18 cellular contexts compared by ENCODE assay signal in genomic region chr1:155057788-155058211, GRCh38. TPM values are rescaled to one million over a fixed set of nuclear protein-coding genes. Genes with fewer than 3 reads are reported as not detected.
A peak's percentile ranks its signal among the peaks of the same experiment; 100 is the strongest.
DNase-seq lines count a peak whose midpoint lies in the region; ATAC-seq and TF ChIP-seq lines count a peak whose summit lies in the region.
"Had no signal": no experiment of that assay in that cellular context is flagged by ENCODE, and none has a peak within 500 bp of the region (broad histone marks: within the 10 kb centered on the region; RNA-seq: fewer than 3 reads in every experiment).

No MANE protein-coding gene starts in this region.

- DNase-seq in A673 (ENCODE audit: low spot score): no peak
- no peak for DNase-seq in HCT116 (ENCODE audit: low read depth, low spot score)
- no peak for DNase-seq in choroid plexus epithelial cell (ENCODE audit: low read depth)
- no peak for DNase-seq in glomerular visceral epithelial cell (ENCODE audit: extremely low spot score)
- no peak for DNase-seq in stimulated activated CD4-positive, alpha-beta T cell treated with anti-CD3 and anti-CD28 coated beads, Interleukin-1b, Interleukin-23, amount 100 ng/mL, for 48 hours
- DNase-seq: ACHN; activated CD4-positive, alpha-beta T cell treated with anti-CD3 and anti-CD28 coated beads, Interleukin-2, amount 10 ng/mL, durations not matched to agents 7 days and 5 days; activated CD8-positive, alpha-beta memory T cell treated with anti-CD3 and anti-CD28 coated beads, Interleukin-2, amount 50 U/mL, for 48 hours; anterior cingulate cortex; CD8-positive, alpha-beta T cell; colonic mucosa; DMS79 treated with DMSO at 0.1 percent for 48 hours; Kasumi-1; left ventricle myocardium superior; NCI-H2227 treated with DMSO at 0.1 percent for 48 hours; sigmoid colon had no signal

- H3K4me3 ChIP-seq in A673 (ENCODE audit: low read depth, low read length, poor library complexity, severe bottlenecking): no peak overlapping the region
- H3K4me3 ChIP-seq in HCT116 (replicated peaks in 1 of 2; ENCODE audit: low read depth in 1 of 2, low read length in 2 of 2): no peak overlapping the region
- no peak overlapping the region for H3K4me3 ChIP-seq in choroid plexus epithelial cell (ENCODE audit: low read depth, low read length)
- H3K4me3 ChIP-seq: colonic mucosa, sigmoid colon had no signal

- no peak for TF ChIP-seq RAD21 in HCT116 (IDR thresholded peaks at IDR 0.05; ENCODE audit: low read depth)

- no peak for TF ChIP-seq POLR2A in HCT116 (IDR thresholded peaks at IDR 0.05; ENCODE audit: borderline replicate concordance, extremely low read depth, insufficient read depth, insufficient read length)

- H3K9me2 ChIP-seq in HCT116 (ENCODE audit: insufficient read depth): no peaks in the 10 kb centered on the region

- TF ChIP-seq CTCF in A673 (conservative IDR thresholded peaks at IDR 0.05; ENCODE audit: low read depth, low read length) (0 out of 2 replicates have a peak, but pooled peaks have one; percentile 14), HCT116 (IDR thresholded peaks at IDR 0.05 in 2 of 3, conservative IDR thresholded peaks at IDR 0.05 in 1 of 3; ENCODE audit: borderline replicate concordance in 1 of 3, insufficient read depth in 1 of 3, low read depth in 2 of 3, low read length in 2 of 3) (peak in 2 of 3 experiments; percentile 39 to 55; a peak in 4 of 6 replicates), choroid plexus epithelial cell (conservative IDR thresholded peaks at IDR 0.05; ENCODE audit: low read depth, low read length) (peak; percentile 27)

- intact Hi-C loops in A673 (cut with micrococcal nuclease; ENCODE audit: unreplicated experiment) (no loop called here), HCT116 (cut with micrococcal nuclease) (no loop called here)

- peaks cover 23% of the 10 kb centered on the region; the same call in 1 of the 2 replicates for H3K79me2 ChIP-seq in HCT116 (ENCODE audit: insufficient read depth, low read length)

- no peaks in the 10 kb centered on the region for H3K27me3 ChIP-seq in A673 (replicated peaks; ENCODE audit: insufficient read depth, low read depth, low read length, poor library complexity)
- H3K27me3 ChIP-seq in HCT116 (ENCODE audit: insufficient read depth, low read length): no peaks in the 10 kb centered on the region
- H3K27me3 ChIP-seq: colonic mucosa had no signal

- H3K9me3 ChIP-seq in A673 (ENCODE audit: low read depth, low read length, poor library complexity, severe bottlenecking): no peaks in the 10 kb centered on the region
- no peaks in the 10 kb centered on the region for H3K9me3 ChIP-seq in HCT116 (ENCODE audit: control insufficient read depth in 1 of 2, insufficient read depth in 1 of 2, low read depth in 1 of 2, low read length in 2 of 2)
- H3K9me3 ChIP-seq: colonic mucosa, sigmoid colon had no signal

- H4K20me1 ChIP-seq in HCT116 (ENCODE audit: insufficient read depth): no peaks in the 10 kb centered on the region

- RAD21 ChIA-PET in HCT116 (lab: Charles Lee; ENCODE audit: low non-redundant PET in 1 of 2, low total read pairs in 2 of 2, uncharacterized antibody in 2 of 2, unreplicated experiment in 2 of 2): no interaction called here

- POLR2A ChIA-PET in A673 (lab: Charles Lee; ENCODE audit: low non-redundant PET): no interaction called here
- POLR2A ChIA-PET in HCT116 (lab: Charles Lee): no interaction called here

- peaks cover 17% of the 10 kb centered on the region for H3K4me1 ChIP-seq in A673 (ENCODE audit: insufficient read depth, low read length, poor library complexity, severe bottlenecking)
- H3K4me1 ChIP-seq in HCT116 (ENCODE audit: control insufficient read depth in 1 of 2, insufficient read depth in 2 of 2, low read length in 2 of 2): peaks cover 12 to 24% of the 10 kb centered on the region in 2 experiments

- peak; percentile 21; the same call in 1 of the 2 replicates for ATAC-seq in HCT116
- no peak for ATAC-seq in HG03108 (IDR thresholded peaks at IDR 0.05; ENCODE audit: unreplicated experiment)
- ATAC-seq: CD8-positive, alpha-beta T cell; left ventricle myocardium superior had no signal

- CTCF ChIA-PET in A673 (lab: Charles Lee): interaction anchor here (1.6 kb wide), 1 partner anchor 27 kb away, joined by 5 read pairs; no protein-coding TSS in a partner anchor
- CTCF ChIA-PET in HCT116 (lab: Charles Lee): interaction anchor here (1.0 to 1.3 kb wide), 2 partner anchors 27 to 65 kb away, joined by 4 read pairs; partner anchors contain the start of gene LENEP

- no peak overlapping the region for H3K4me2 ChIP-seq in HCT116 (ENCODE audit: low read length)

- BruUV-seq in A673 (replicated peaks; lab: Mats Ljungman, UMichigan) (no TSS peak), HCT116 (replicated peaks; lab: Mats Ljungman, UMichigan) (no TSS peak)

- no peak overlapping the region for H3K9ac ChIP-seq in HCT116 (ENCODE audit: low read length)

- H2AFZ ChIP-seq in HCT116 (ENCODE audit: low read depth, low read length, poor library complexity, severe bottlenecking): no peak overlapping the region

- H3K36me3 ChIP-seq in A673 (ENCODE audit: insufficient read depth, low read length, poor library complexity, severe bottlenecking): no peaks in the 10 kb centered on the region
- H3K36me3 ChIP-seq in HCT116 (ENCODE audit: control insufficient read depth in 1 of 2, insufficient read depth in 2 of 2, low read length in 2 of 2): peaks cover 30 to 42% of the 10 kb centered on the region in 2 experiments

- no peak overlapping the region for H3K27ac ChIP-seq in A673 (ENCODE audit: low read depth, low read length, poor library complexity, severe bottlenecking)
- no peak overlapping the region for H3K27ac ChIP-seq in HCT116 (ENCODE audit: low read depth, low read length)
- H3K27ac ChIP-seq: colonic mucosa, sigmoid colon had no signal

TF ChIP-seq in HCT116, 20 proteins besides CTCF, POLR2A, EP300 and RAD21:
- TF ChIP-seq ATF3 (IDR thresholded peaks at IDR 0.05) (no peak), EZH2 (IDR thresholded peaks at IDR 0.05) (no peak), SRF (IDR thresholded peaks at IDR 0.05; ENCODE audit: low read depth) (no peak), TCF7L2 (IDR thresholded peaks at IDR 0.05; ENCODE audit: borderline replicate concordance, extremely low read depth, insufficient read depth, insufficient read length) (no peak), EGR1 (IDR thresholded peaks at IDR 0.05; ENCODE audit: low read depth) (no peak), SP1 (IDR thresholded peaks at IDR 0.05; ENCODE audit: low read depth) (no peak), EZH2phosphoT487 (IDR thresholded peaks at IDR 0.05; ENCODE audit: borderline replicate concordance) (no peak), ZBTB33 (IDR thresholded peaks at IDR 0.05; ENCODE audit: extremely low read depth, insufficient replicate concordance, low read length) (no peak), ELF1 (IDR thresholded peaks at IDR 0.05; ENCODE audit: borderline replicate concordance, low read depth) (no peak), ZFX (IDR thresholded peaks at IDR 0.05) (no peak), CEBPB (IDR thresholded peaks at IDR 0.05; ENCODE audit: low read depth) (no peak), MAX (IDR thresholded peaks at IDR 0.05) (no peak), POLR2AphosphoS5 (IDR thresholded peaks at IDR 0.05; ENCODE audit: low read depth, low read length) (no peak)

RNA-seq across cellular contexts. Expression of gene EFNA4, which starts 5.7 kb away (rescaled TPM):
- 17.0 and 18.8 TPM in 2 replicates for total RNA-seq in A673 (2021)
- 9.8 TPM for total RNA-seq in HCT116 (2021; ENCODE audit: unreplicated experiment)
- 9.0 and 10.9 TPM in 2 replicates for polyA plus RNA-seq in HCT116 (2012)

RNA-seq across cellular contexts. Expression of gene ADAM15, which starts 6.7 kb away (rescaled TPM):
- total RNA-seq in A673 (2021) (36.3 and 48.5 TPM in 2 replicates), HCT116 (2021; ENCODE audit: unreplicated experiment) (149 TPM)
- polyA plus RNA-seq in HCT116 (2012): 185 and 189 TPM in 2 replicates

RNA-seq across cellular contexts. Expression of gene EFNA3, which starts 20.8 kb away (rescaled TPM):
- total RNA-seq in A673 (2021) (5.8 and 8.9 TPM in 2 replicates), HCT116 (2021; ENCODE audit: unreplicated experiment) (20.4 TPM)
- polyA plus RNA-seq in HCT116 (2012): 29.2 and 31.1 TPM in 2 replicates

RNA-seq across cellular contexts. Expression of gene DCST1, which starts 24.2 kb away (rescaled TPM):
- not detected in 2 replicates for total RNA-seq in A673 (2021)
- total RNA-seq in HCT116 (2021; ENCODE audit: unreplicated experiment): 0.32 TPM
- 0.08 and 0.14 TPM in 2 replicates for polyA plus RNA-seq in HCT116 (2012)
- total RNA-seq: activated CD4-positive, alpha-beta T cell treated with anti-CD3 and anti-CD28 coated beads, Interleukin-2, amount 10 ng/mL, durations not matched to agents 7 days and 5 days; colonic mucosa; left ventricle myocardium superior; omental fat pad had no signal

RNA-seq across cellular contexts. Expression of gene DCST2, which starts 24.2 kb away (rescaled TPM):
- total RNA-seq in A673 (2021) (0.21 TPM in 1 of 2 replicates, not detected in the other), HCT116 (2021; ENCODE audit: unreplicated experiment) (2.0 TPM)
- 2.4 and 2.9 TPM in 2 replicates for polyA plus RNA-seq in HCT116 (2012)
